ENCODE assay signal across 10 cellular contexts in genomic region chr13:114069376-114070097, GRCh38.
A peak's percentile ranks its signal among the peaks of the same experiment; 100 is the strongest.
DNase-seq lines count a peak whose midpoint lies in the region; ATAC-seq and TF ChIP-seq lines count a peak whose summit lies in the region.
"Had no signal": no experiment of that assay in that cellular context is flagged by ENCODE, and none has a peak within 500 bp of the region (broad histone marks: within the 10 kb centered on the region; RNA-seq: fewer than 3 reads in every experiment).

No MANE protein-coding gene starts in this region.

- H3K27me3 ChIP-seq in lower lobe of right lung (ENCODE audit: low read depth), result no peaks in the 10 kb centered on the region

- no peaks in the 10 kb centered on the region for H3K9me3 ChIP-seq in lower lobe of right lung

- peak overlapping the region; percentile 85; the same call in 1 of the 2 replicates for H3K4me3 Mint-ChIP-seq in HFFc6
- H3K4me3 Mint-ChIP-seq in activated T-helper 1 cell treated with anti-CD3 and anti-CD28 coated beads, Interleukin-12 subunit alpha, Interleukin-12 subunit beta, Interleukin-2, Interleukin-4 antibody, amounts not matched to agents 30 ng/mL and 10 ng/mL and 1 ng/mL, durations not matched to agents 14 hours and 24 hours and 36 hours, result no peak overlapping the region
- peak overlapping the region in 1 of 2 donors; percentile 35 for H3K4me3 Mint-ChIP-seq in stimulated activated naive B cell treated with anti-CD40 and anti-IgM and Interleukin-4, amounts not matched to agents 10 μg/mL and 1 μg/mL and 100 μg/mL, for 72 hours
- H3K4me3 Mint-ChIP-seq: type B pancreatic cell had no signal

- peaks cover 11% of the 10 kb centered on the region for H3K36me3 ChIP-seq in lower lobe of right lung

- H3K4me1 ChIP-seq in lower lobe of right lung, result peaks cover 46% of the 10 kb centered on the region

- peak overlapping the region; percentile 94 for H3K27ac Mint-ChIP-seq in HFFc6
- peak overlapping the region; percentile 58 for H3K27ac Mint-ChIP-seq in activated T-helper 1 cell treated with anti-CD3 and anti-CD28 coated beads, Interleukin-12 subunit alpha, Interleukin-12 subunit beta, Interleukin-2, Interleukin-4 antibody, amounts not matched to agents 30 ng/mL and 10 ng/mL and 1 ng/mL, durations not matched to agents 14 hours and 24 hours and 36 hours
- peak overlapping the region; percentile 97 for H3K27ac Mint-ChIP-seq in stimulated activated naive B cell treated with anti-CD40 and anti-IgM and Interleukin-4, amounts not matched to agents 10 μg/mL and 1 μg/mL and 100 μg/mL, for 72 hours
- H3K27ac Mint-ChIP-seq: type B pancreatic cell had no signal

- H3K27me3 Mint-ChIP-seq in HFFc6 (ENCODE audit: insufficient read depth), result peaks cover 15% of the 10 kb centered on the region
- H3K27me3 Mint-ChIP-seq in activated T-helper 1 cell treated with anti-CD3 and anti-CD28 coated beads, Interleukin-12 subunit alpha, Interleukin-12 subunit beta, Interleukin-2, Interleukin-4 antibody, amounts not matched to agents 30 ng/mL and 10 ng/mL and 1 ng/mL, durations not matched to agents 14 hours and 24 hours and 36 hours (ENCODE audit: insufficient read depth), result no peaks in the 10 kb centered on the region
- H3K27me3 Mint-ChIP-seq in stimulated activated naive B cell treated with anti-CD40 and anti-IgM and Interleukin-4, amounts not matched to agents 10 μg/mL and 1 μg/mL and 100 μg/mL, for 72 hours, result no peaks in the 10 kb centered on the region
- H3K27me3 Mint-ChIP-seq: type B pancreatic cell had no signal

- peaks cover 5% of the 10 kb centered on the region for H3K9me3 Mint-ChIP-seq in HFFc6
- peaks cover 6% of the 10 kb centered on the region for H3K9me3 Mint-ChIP-seq in activated T-helper 1 cell treated with anti-CD3 and anti-CD28 coated beads, Interleukin-12 subunit alpha, Interleukin-12 subunit beta, Interleukin-2, Interleukin-4 antibody, amounts not matched to agents 30 ng/mL and 10 ng/mL and 1 ng/mL, durations not matched to agents 14 hours and 24 hours and 36 hours
- peaks cover 2 to 4% of the 10 kb centered on the region in 2 donors for H3K9me3 Mint-ChIP-seq in stimulated activated naive B cell treated with anti-CD40 and anti-IgM and Interleukin-4, amounts not matched to agents 10 μg/mL and 1 μg/mL and 100 μg/mL, for 72 hours
- H3K9me3 Mint-ChIP-seq: type B pancreatic cell had no signal

- H3K4me3 ChIP-seq in lower lobe of right lung, result no peak overlapping the region

- no peak for TF ChIP-seq CTCF in HFFc6 (IDR thresholded peaks at IDR 0.05)
- no peak for TF ChIP-seq CTCF in lower lobe of right lung (IDR thresholded peaks at IDR 0.05)

- peaks cover 34% of the 10 kb centered on the region for H3K36me3 Mint-ChIP-seq in HFFc6 (ENCODE audit: low read depth)
- H3K36me3 Mint-ChIP-seq in activated T-helper 1 cell treated with anti-CD3 and anti-CD28 coated beads, Interleukin-12 subunit alpha, Interleukin-12 subunit beta, Interleukin-2, Interleukin-4 antibody, amounts not matched to agents 30 ng/mL and 10 ng/mL and 1 ng/mL, durations not matched to agents 14 hours and 24 hours and 36 hours (ENCODE audit: low read depth), result peaks cover 38% of the 10 kb centered on the region
- H3K36me3 Mint-ChIP-seq in stimulated activated naive B cell treated with anti-CD40 and anti-IgM and Interleukin-4, amounts not matched to agents 10 μg/mL and 1 μg/mL and 100 μg/mL, for 72 hours, result peaks cover 26 to 38% of the 10 kb centered on the region in 2 donors
- H3K36me3 Mint-ChIP-seq: type B pancreatic cell had no signal

- H3K4me1 Mint-ChIP-seq in HFFc6 (ENCODE audit: low read depth), result peaks cover 53% of the 10 kb centered on the region
- H3K4me1 Mint-ChIP-seq in activated T-helper 1 cell treated with anti-CD3 and anti-CD28 coated beads, Interleukin-12 subunit alpha, Interleukin-12 subunit beta, Interleukin-2, Interleukin-4 antibody, amounts not matched to agents 30 ng/mL and 10 ng/mL and 1 ng/mL, durations not matched to agents 14 hours and 24 hours and 36 hours (ENCODE audit: low read depth), result peaks cover 43% of the 10 kb centered on the region
- H3K4me1 Mint-ChIP-seq in stimulated activated naive B cell treated with anti-CD40 and anti-IgM and Interleukin-4, amounts not matched to agents 10 μg/mL and 1 μg/mL and 100 μg/mL, for 72 hours, result peaks cover 44 to 58% of the 10 kb centered on the region in 2 donors

- ATAC-seq in lower lobe of right lung, result no peak
- ATAC-seq in stimulated activated naive B cell treated with anti-CD40 and anti-IgM and Interleukin-4, amounts not matched to agents 10 μg/mL and 1 μg/mL and 100 μg/mL, for 72 hours (replicated peaks), result no peak

- DNase-seq in HFFc6, result no peak
- no peak for DNase-seq in activated T-helper 1 cell treated with anti-CD3 and anti-CD28 coated beads, Interleukin-12 subunit alpha, Interleukin-12 subunit beta, Interleukin-2, Interleukin-4 antibody, amounts not matched to agents 30 ng/mL and 10 ng/mL and 1 ng/mL, durations not matched to agents 14 hours and 24 hours and 36 hours (ENCODE audit: low spot score)
- DNase-seq in lower lobe of right lung, result no peak
- no peak for DNase-seq in stimulated activated naive B cell treated with anti-CD40 and anti-IgM and Interleukin-4, amounts not matched to agents 10 μg/mL and 1 μg/mL and 100 μg/mL, for 72 hours
- no peak for DNase-seq in DMS153 (lab: John Stamatoyannopoulos, UW)
- no peak for DNase-seq in NCI-H1694 (lab: John Stamatoyannopoulos, UW)
- DNase-seq in GM03348 (ENCODE audit: low spot score), result no peak
- DNase-seq: NCI-H526; stimulated activated CD4-positive, alpha-beta T cell treated with anti-CD3 and anti-CD28 coated beads, Interleukin-2, amount 100 ng/mL, for 48 hours had no signal

- H3K27ac ChIP-seq in lower lobe of right lung, result peak overlapping the region; percentile 88

- intact Hi-C loops in activated T-helper 1 cell treated with anti-CD3 and anti-CD28 coated beads, Interleukin-12 subunit alpha, Interleukin-12 subunit beta, Interleukin-2, Interleukin-4 antibody, amounts not matched to agents 30 ng/mL and 10 ng/mL and 1 ng/mL, durations not matched to agents 14 hours and 24 hours and 36 hours (cut with micrococcal nuclease), result no loop called here
- intact Hi-C loops in lower lobe of right lung (cut with DNase I), result no loop called here
